In genomic region chr9:90307177-90307833, GRCh38 we compare ENCODE assay signal across 21 cellular contexts.
DNase-seq lines count a peak whose midpoint lies in the region; ATAC-seq, FAIRE-seq and TF ChIP-seq lines count a peak whose summit lies in the region.
"Had no signal": no experiment of that assay in that cellular context is flagged by ENCODE, and none has a peak within 500 bp of the region (broad histone marks: within the 10 kb centered on the region; RNA-seq: fewer than 3 reads in every experiment).

No MANE protein-coding gene starts in this region.

- intact Hi-C loops in posterior vena cava (cut with DNase I): no loop called here

- in situ Hi-C loops in astrocyte of the cerebellum (cut with HindIII; ENCODE audit: low sequenced_read_pairs): no loop called here

- no peak for ATAC-seq in GM18909 (IDR thresholded peaks at IDR 0.05; ENCODE audit: poor library complexity, unreplicated experiment)
- ATAC-seq: heart left ventricle had no signal

- no peak for TF ChIP-seq CTCF in astrocyte of the cerebellum (IDR thresholded peaks at IDR 0.05; ENCODE audit: low read depth, low read length, missing control alignments)

- H3K4me3 ChIP-seq in astrocyte of the cerebellum (ENCODE audit: low read depth, low read length): no peak overlapping the region
- H3K4me3 ChIP-seq: BLaER1, esophagus muscularis mucosa, HAP-1, heart left ventricle, PC-9, stomach had no signal

- DNase-seq in NCI-H128 (lab: John Stamatoyannopoulos, UW; ENCODE audit: unreplicated experiment) (peak; percentile 93), NCI-H2107 treated with DMSO at 0.1 percent for 48 hours (lab: John Stamatoyannopoulos, UW; ENCODE audit: unreplicated experiment) (peak; percentile 96), astrocyte of the cerebellum (ENCODE audit: low read depth) (peak; percentile 68), pons (ENCODE audit: low spot score) (peak; percentile 6), GM19239 (ENCODE audit: insufficient read length, low spot score) (no peak), posterior vena cava (ENCODE audit: low spot score) (no peak)
- DNase-seq: activated effector memory CD4-positive, alpha-beta T cell treated with anti-CD3 and anti-CD28 coated beads, Interleukin-2, amount 50 U/mL, for 16 hours; anterior cingulate cortex; dermis blood vessel endothelial cell; DND-41; heart left ventricle; midbrain; PC-9; stimulated activated CD4-positive, alpha-beta T cell treated with anti-CD3 and anti-CD28 coated beads, Interleukin-12 subunit alpha, Interleukin-12 subunit beta, amount 100 ng/mL, for 4 hours; stomach; WERI-Rb-1 had no signal

- FAIRE-seq in GM19239 (lab: Jason Lieb, UNC): no peak
- FAIRE-seq: keratinocyte had no signal

Comparison
In these comparisons a context has a peak if more than half of its experiments do, and no peak if none do; other contexts are left out.
1. DNase-seq: peak in NCI-H128 (single experiment), NCI-H2107 treated with DMSO at 0.1 percent for 48 hours (single experiment), astrocyte of the cerebellum (single experiment) and pons (single experiment); none in GM19239 (single experiment) and posterior vena cava (single experiment).